Comparison of ENCODE assay signal across 1 cellular context in genomic region chrX:154397888-154398667, GRCh38.
A peak's percentile ranks its signal among the peaks of the same experiment; 100 is the strongest.
TF ChIP-seq lines count a peak whose summit lies in the region.

Gene RPL10 (plus strand): TSS chrX:154398377. CDS start chrX:154398520, 143 bp downstream.

TF ChIP-seq in HepG2, 621 proteins besides CTCF, POLR2A, EP300 and RAD21 (continued from another document and continues in another):
- TF ChIP-seq ZNF343 (CRISPR knock-in tag; IDR thresholded peaks at IDR 0.05) (no peak), ZNF281 (CRISPR knock-in tag; IDR thresholded peaks at IDR 0.05; ENCODE audit: borderline replicate concordance) (no peak), ADNP (CRISPR knock-in tag; IDR thresholded peaks at IDR 0.05) (no peak), ZNF589 (CRISPR knock-in tag; conservative IDR thresholded peaks at IDR 0.05) (no peak), ELF1 (CRISPR knock-in tag; IDR thresholded peaks at IDR 0.05) (peak; percentile 64), ZNF543 (CRISPR knock-in tag; IDR thresholded peaks at IDR 0.05) (no peak), GTF3A (CRISPR knock-in tag; conservative IDR thresholded peaks at IDR 0.05) (no peak), TCF7 (IDR thresholded peaks at IDR 0.05; ENCODE audit: low read depth) (no peak), ZNF20 (CRISPR knock-in tag; IDR thresholded peaks at IDR 0.05) (no peak), ARID5B (CRISPR knock-in tag; IDR thresholded peaks at IDR 0.05) (no peak), PHF21A (CRISPR knock-in tag; IDR thresholded peaks at IDR 0.05) (0 out of 2 replicates have a peak, but pooled peaks have one; percentile 9), CCDC6 (CRISPR knock-in tag; IDR thresholded peaks at IDR 0.05) (no peak), NR3C1 (CRISPR knock-in tag; IDR thresholded peaks at IDR 0.05) (no peak), PAF1 (CRISPR knock-in tag; IDR thresholded peaks at IDR 0.05) (no peak), HOXA5 (CRISPR knock-in tag; IDR thresholded peaks at IDR 0.05) (no peak), SKIL (CRISPR knock-in tag; IDR thresholded peaks at IDR 0.05; ENCODE audit: borderline replicate concordance) (no peak; the same call in 1 of the 2 replicates), SRSF9 (IDR thresholded peaks at IDR 0.05; ENCODE audit: borderline replicate concordance, insufficient read depth, low read depth, low read length, poor library complexity, severe bottlenecking) (no peak), NR2F6 (IDR thresholded peaks at IDR 0.05) (no peak), NR2F6 (CRISPR knock-in tag; IDR thresholded peaks at IDR 0.05) (no peak), PBX2 (CRISPR knock-in tag; IDR thresholded peaks at IDR 0.05) (no peak), SAFB2 (CRISPR knock-in tag; IDR thresholded peaks at IDR 0.05; ENCODE audit: borderline replicate concordance, low read depth) (no peak; the same call in 1 of the 2 replicates), PCBP2 (optimal IDR thresholded peaks at IDR 0.05; ENCODE audit: low read depth, low read length, poor library complexity, severe bottlenecking) (no peak), ARID2 (CRISPR knock-in tag; IDR thresholded peaks at IDR 0.05; ENCODE audit: borderline replicate concordance) (no peak), GLI4 (CRISPR knock-in tag; IDR thresholded peaks at IDR 0.05; ENCODE audit: borderline replicate concordance) (no peak; the same call in 1 of the 2 replicates), DRAP1 (CRISPR knock-in tag; IDR thresholded peaks at IDR 0.05) (peak; percentile 98), ZNF883 (CRISPR knock-in tag; IDR thresholded peaks at IDR 0.05; ENCODE audit: not compliant biosample characterization) (no peak), ZNF10 (CRISPR knock-in tag; IDR thresholded peaks at IDR 0.05; ENCODE audit: borderline replicate concordance, low read depth) (no peak), ZKSCAN5 (CRISPR knock-in tag; IDR thresholded peaks at IDR 0.05) (no peak), ZNF331 (CRISPR knock-in tag; IDR thresholded peaks at IDR 0.05) (peak; percentile 73), FOXC1 (CRISPR knock-in tag; IDR thresholded peaks at IDR 0.05; ENCODE audit: borderline replicate concordance) (no peak), PHF20 (CRISPR knock-in tag; IDR thresholded peaks at IDR 0.05) (peak; percentile 47; the same call in 1 of the 2 replicates)
- TF ChIP-seq, protein P1, sequence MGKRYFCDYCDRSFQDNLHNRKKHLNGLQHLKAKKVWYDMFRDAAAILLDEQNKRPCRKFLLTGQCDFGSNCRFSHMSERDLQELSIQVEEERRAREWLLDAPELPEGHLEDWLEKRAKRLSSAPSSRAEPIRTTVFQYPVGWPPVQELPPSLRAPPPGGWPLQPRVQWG (CRISPR knock-in tag; IDR thresholded peaks at IDR 0.05; ENCODE audit: borderline replicate concordance, low read depth), result no peak
- TF ChIP-seq, protein P2, sequence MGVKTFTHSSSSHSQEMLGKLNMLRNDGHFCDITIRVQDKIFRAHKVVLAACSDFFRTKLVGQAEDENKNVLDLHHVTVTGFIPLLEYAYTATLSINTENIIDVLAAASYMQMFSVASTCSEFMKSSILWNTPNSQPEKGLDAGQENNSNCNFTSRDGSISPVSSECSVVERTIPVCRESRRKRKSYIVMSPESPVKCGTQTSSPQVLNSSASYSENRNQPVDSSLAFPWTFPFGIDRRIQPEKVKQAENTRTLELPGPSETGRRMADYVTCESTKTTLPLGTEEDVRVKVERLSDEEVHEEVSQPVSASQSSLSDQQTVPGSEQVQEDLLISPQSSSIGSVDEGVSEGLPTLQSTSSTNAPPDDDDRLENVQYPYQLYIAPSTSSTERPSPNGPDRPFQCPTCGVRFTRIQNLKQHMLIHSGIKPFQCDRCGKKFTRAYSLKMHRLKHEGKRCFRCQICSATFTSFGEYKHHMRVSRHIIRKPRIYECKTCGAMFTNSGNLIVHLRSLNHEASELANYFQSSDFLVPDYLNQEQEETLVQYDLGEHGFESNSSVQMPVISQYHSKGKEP (CRISPR knock-in tag; IDR thresholded peaks at IDR 0.05), result peak; percentile 32; the same call in 1 of the 2 replicates
- TF ChIP-seq, protein P3, sequence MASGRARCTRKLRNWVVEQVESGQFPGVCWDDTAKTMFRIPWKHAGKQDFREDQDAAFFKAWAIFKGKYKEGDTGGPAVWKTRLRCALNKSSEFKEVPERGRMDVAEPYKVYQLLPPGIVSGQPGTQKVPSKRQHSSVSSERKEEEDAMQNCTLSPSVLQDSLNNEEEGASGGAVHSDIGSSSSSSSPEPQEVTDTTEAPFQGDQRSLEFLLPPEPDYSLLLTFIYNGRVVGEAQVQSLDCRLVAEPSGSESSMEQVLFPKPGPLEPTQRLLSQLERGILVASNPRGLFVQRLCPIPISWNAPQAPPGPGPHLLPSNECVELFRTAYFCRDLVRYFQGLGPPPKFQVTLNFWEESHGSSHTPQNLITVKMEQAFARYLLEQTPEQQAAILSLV (CRISPR knock-in tag; IDR thresholded peaks at IDR 0.05; ENCODE audit: borderline replicate concordance), result 0 out of 2 replicates have a peak, but pooled peaks have one; percentile 8
- TF ChIP-seq, protein P4, sequence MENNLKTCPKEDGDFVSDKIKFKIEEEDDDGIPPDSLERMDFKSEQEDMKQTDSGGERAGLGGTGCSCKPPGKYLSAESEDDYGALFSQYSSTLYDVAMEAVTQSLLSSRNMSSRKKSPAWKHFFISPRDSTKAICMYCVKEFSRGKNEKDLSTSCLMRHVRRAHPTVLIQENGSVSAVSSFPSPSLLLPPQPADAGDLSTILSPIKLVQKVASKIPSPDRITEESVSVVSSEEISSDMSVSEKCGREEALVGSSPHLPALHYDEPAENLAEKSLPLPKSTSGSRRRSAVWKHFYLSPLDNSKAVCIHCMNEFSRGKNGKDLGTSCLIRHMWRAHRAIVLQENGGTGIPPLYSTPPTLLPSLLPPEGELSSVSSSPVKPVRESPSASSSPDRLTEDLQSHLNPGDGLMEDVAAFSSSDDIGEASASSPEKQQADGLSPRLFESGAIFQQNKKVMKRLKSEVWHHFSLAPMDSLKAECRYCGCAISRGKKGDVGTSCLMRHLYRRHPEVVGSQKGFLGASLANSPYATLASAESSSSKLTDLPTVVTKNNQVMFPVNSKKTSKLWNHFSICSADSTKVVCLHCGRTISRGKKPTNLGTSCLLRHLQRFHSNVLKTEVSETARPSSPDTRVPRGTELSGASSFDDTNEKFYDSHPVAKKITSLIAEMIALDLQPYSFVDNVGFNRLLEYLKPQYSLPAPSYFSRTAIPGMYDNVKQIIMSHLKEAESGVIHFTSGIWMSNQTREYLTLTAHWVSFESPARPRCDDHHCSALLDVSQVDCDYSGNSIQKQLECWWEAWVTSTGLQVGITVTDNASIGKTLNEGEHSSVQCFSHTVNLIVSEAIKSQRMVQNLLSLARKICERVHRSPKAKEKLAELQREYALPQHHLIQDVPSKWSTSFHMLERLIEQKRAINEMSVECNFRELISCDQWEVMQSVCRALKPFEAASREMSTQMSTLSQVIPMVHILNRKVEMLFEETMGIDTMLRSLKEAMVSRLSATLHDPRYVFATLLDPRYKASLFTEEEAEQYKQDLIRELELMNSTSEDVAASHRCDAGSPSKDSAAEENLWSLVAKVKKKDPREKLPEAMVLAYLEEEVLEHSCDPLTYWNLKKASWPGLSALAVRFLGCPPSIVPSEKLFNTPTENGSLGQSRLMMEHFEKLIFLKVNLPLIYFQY (CRISPR knock-in tag; IDR thresholded peaks at IDR 0.05; ENCODE audit: borderline replicate concordance), result no peak
- TF ChIP-seq, protein P5, sequence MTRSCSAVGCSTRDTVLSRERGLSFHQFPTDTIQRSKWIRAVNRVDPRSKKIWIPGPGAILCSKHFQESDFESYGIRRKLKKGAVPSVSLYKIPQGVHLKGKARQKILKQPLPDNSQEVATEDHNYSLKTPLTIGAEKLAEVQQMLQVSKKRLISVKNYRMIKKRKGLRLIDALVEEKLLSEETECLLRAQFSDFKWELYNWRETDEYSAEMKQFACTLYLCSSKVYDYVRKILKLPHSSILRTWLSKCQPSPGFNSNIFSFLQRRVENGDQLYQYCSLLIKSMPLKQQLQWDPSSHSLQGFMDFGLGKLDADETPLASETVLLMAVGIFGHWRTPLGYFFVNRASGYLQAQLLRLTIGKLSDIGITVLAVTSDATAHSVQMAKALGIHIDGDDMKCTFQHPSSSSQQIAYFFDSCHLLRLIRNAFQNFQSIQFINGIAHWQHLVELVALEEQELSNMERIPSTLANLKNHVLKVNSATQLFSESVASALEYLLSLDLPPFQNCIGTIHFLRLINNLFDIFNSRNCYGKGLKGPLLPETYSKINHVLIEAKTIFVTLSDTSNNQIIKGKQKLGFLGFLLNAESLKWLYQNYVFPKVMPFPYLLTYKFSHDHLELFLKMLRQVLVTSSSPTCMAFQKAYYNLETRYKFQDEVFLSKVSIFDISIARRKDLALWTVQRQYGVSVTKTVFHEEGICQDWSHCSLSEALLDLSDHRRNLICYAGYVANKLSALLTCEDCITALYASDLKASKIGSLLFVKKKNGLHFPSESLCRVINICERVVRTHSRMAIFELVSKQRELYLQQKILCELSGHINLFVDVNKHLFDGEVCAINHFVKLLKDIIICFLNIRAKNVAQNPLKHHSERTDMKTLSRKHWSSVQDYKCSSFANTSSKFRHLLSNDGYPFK (CRISPR knock-in tag; IDR thresholded peaks at IDR 0.05; ENCODE audit: borderline replicate concordance), result peak; percentile 39; the same call in 1 of the 2 replicates
